Comparison of ENCODE assay signal across 23 cellular contexts in genomic region chrY:15500536-15500935, GRCh38.
"Had no signal": no experiment of that assay in that cellular context is flagged by ENCODE, and none has a peak within 500 bp of the region (broad histone marks: within the 10 kb centered on the region; RNA-seq: fewer than 3 reads in every experiment).

No MANE protein-coding gene starts in this region.

- H3K27me3 Mint-ChIP-seq: IgD-negative memory B cell had no signal

- H3K36me3 Mint-ChIP-seq: IgD-negative memory B cell had no signal

- DNase-seq: Kasumi-1, MM.1S, NCI-H1092 treated with DMSO at 0.1 percent for 48 hours, NCI-H1436, NCI-H187, NCI-H2029, NCI-H2081 treated with DMSO at 0.1 percent for 48 hours, NCI-H2171, NCI-H226, NCI-H446, NCI-H510A, NCI-H524 treated with DMSO at 0.1 percent for 48 hours, NCI-H69, NCI-H774, Right ventricle myocardium superior, RPMI8226, SIG-M5 had no signal

- ATAC-seq: K562 had no signal

- H3K4me1 Mint-ChIP-seq: IgD-negative memory B cell had no signal

- H3K36me3 ChIP-seq: SJSA1 had no signal

- H3K4me1 ChIP-seq: SJSA1 had no signal

- H3K27ac Mint-ChIP-seq: IgD-negative memory B cell had no signal

- H3K9me3 Mint-ChIP-seq: IgD-negative memory B cell had no signal

- H3K4me3 ChIP-seq: K562, SJSA1, SK-N-MC had no signal

- H3K27ac ChIP-seq: HL-60, KMS-11, SJSA1, SK-N-MC had no signal

- H3K4me2 ChIP-seq: KMS-11 had no signal

- H3K4me3 Mint-ChIP-seq: IgD-negative memory B cell had no signal

- H3K9me3 ChIP-seq: SJSA1 had no signal

- H3K27me3 ChIP-seq: SJSA1 had no signal

- H3K9ac ChIP-seq: KMS-11 had no signal
